ENCODE assay signal across 2 cellular contexts in the genomic region with DNA sequence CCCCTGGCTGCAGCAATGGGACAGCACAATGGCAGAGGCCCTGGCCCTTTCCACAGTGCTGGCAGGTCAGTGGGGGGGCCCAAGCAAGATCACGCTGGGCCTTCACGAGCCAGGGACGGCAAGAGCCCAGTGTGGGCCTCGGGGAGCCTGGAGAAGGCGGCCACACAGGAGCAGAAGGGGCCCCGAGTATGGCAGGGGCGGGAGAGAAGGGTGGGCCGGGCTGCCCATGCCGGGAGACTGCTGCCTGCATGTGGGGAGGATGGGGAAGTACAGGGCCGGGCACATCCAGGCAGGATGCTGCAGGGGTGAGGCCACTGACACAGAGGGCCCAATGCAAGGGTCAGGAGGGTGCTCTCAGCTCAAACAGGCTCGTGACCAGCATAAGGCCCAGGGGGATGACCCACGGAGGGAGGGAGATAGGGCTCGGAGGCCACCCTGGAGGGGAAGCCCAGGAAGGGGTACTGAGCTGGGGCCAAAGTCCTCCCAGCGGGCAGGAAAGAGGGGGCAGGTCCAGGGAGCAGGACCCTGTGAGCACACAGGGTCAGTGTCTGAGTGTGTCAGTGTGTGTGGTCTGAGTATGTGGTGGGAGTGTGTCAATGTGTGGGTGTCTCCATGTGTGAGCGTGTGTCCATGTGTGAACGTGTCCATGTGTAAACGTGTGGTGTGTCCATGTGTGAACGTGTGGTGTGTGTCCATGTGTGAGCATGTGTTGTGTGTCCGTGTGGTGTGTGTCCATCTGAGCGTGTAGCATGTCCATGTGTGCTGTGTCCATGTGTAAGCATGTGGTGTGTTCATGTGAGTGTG.
TF ChIP-seq lines count a peak whose summit lies in the region.

No MANE protein-coding gene starts in this region.

TF ChIP-seq in HEK293, 187 proteins besides CTCF, POLR2A, EP300 and RAD21 (continued from another document):
- TF ChIP-seq, protein P1, sequence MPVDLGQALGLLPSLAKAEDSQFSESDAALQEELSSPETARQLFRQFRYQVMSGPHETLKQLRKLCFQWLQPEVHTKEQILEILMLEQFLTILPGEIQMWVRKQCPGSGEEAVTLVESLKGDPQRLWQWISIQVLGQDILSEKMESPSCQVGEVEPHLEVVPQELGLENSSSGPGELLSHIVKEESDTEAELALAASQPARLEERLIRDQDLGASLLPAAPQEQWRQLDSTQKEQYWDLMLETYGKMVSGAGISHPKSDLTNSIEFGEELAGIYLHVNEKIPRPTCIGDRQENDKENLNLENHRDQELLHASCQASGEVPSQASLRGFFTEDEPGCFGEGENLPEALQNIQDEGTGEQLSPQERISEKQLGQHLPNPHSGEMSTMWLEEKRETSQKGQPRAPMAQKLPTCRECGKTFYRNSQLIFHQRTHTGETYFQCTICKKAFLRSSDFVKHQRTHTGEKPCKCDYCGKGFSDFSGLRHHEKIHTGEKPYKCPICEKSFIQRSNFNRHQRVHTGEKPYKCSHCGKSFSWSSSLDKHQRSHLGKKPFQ (tag by site-specific recombination; IDR thresholded peaks at IDR 0.05) = peak; percentile 91
- TF ChIP-seq HOXD13 (CRISPR knock-in tag; IDR thresholded peaks at IDR 0.05; ENCODE audit: borderline replicate concordance) (no peak), ZNF350 (tag by site-specific recombination; IDR thresholded peaks at IDR 0.05) (no peak), ZFHX2 (tag by site-specific recombination; conservative IDR thresholded peaks at IDR 0.05) (0 out of 2 replicates have a peak, but pooled peaks have one; percentile 15)
- TF ChIP-seq, protein P2, sequence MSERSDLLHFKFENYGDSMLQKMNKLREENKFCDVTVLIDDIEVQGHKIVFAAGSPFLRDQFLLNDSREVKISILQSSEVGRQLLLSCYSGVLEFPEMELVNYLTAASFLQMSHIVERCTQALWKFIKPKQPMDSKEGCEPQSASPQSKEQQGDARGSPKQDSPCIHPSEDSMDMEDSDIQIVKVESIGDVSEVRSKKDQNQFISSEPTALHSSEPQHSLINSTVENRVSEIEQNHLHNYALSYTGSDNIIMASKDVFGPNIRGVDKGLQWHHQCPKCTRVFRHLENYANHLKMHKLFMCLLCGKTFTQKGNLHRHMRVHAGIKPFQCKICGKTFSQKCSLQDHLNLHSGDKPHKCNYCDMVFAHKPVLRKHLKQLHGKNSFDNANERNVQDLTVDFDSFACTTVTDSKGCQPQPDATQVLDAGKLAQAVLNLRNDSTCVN (tag by site-specific recombination; optimal IDR thresholded peaks at IDR 0.05) = peak; percentile 8
TF ChIP-seq in HEK293: peak in this region for 6.

TF ChIP-seq in WTC11, 78 proteins besides CTCF, POLR2A, EP300 and RAD21 (continued from another document):
- TF ChIP-seq, protein P3, sequence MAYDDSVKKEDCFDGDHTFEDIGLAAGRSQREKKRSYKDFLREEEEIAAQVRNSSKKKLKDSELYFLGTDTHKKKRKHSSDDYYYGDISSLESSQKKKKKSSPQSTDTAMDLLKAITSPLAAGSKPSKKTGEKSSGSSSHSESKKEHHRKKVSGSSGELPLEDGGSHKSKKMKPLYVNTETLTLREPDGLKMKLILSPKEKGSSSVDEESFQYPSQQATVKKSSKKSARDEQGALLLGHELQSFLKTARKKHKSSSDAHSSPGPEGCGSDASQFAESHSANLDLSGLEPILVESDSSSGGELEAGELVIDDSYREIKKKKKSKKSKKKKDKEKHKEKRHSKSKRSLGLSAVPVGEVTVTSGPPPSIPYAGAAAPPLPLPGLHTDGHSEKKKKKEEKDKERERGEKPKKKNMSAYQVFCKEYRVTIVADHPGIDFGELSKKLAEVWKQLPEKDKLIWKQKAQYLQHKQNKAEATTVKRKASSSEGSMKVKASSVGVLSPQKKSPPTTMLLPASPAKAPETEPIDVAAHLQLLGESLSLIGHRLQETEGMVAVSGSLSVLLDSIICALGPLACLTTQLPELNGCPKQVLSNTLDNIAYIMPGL (CRISPR knock-in tag; IDR thresholded peaks at IDR 0.05) = no peak
- TF ChIP-seq KAT7 (CRISPR knock-in tag; IDR thresholded peaks at IDR 0.05; ENCODE audit: borderline replicate concordance) (no peak), FOXK1 (CRISPR knock-in tag; IDR thresholded peaks at IDR 0.05) (no peak), ZNF317 (CRISPR knock-in tag; IDR thresholded peaks at IDR 0.05; ENCODE audit: borderline replicate concordance, low read depth) (no peak)
